ENCODE assay signal across 15 cellular contexts in genomic region chr6:74510878-74511277, GRCh38.
"Had no signal": no experiment of that assay in that cellular context is flagged by ENCODE, and none has a peak within 500 bp of the region (broad histone marks: within the 10 kb centered on the region; RNA-seq: fewer than 3 reads in every experiment).

No MANE protein-coding gene starts in this region.

- H3K4me1 Mint-ChIP-seq: natural killer cell; stimulated activated naive B cell treated with anti-CD40 and anti-IgM and Interleukin-4, amounts not matched to agents 10 μg/mL and 1 μg/mL and 100 μg/mL, for 72 hours had no signal

- H3K27ac Mint-ChIP-seq: natural killer cell; stimulated activated naive B cell treated with anti-CD40 and anti-IgM and Interleukin-4, amounts not matched to agents 10 μg/mL and 1 μg/mL and 100 μg/mL, for 72 hours had no signal

- H3K4me3 Mint-ChIP-seq: natural killer cell; stimulated activated naive B cell treated with anti-CD40 and anti-IgM and Interleukin-4, amounts not matched to agents 10 μg/mL and 1 μg/mL and 100 μg/mL, for 72 hours had no signal

- H3K36me3 Mint-ChIP-seq: stimulated activated naive B cell treated with anti-CD40 and anti-IgM and Interleukin-4, amounts not matched to agents 10 μg/mL and 1 μg/mL and 100 μg/mL, for 72 hours had no signal

- ATAC-seq: natural killer cell; stimulated activated naive B cell treated with anti-CD40 and anti-IgM and Interleukin-4, amounts not matched to agents 10 μg/mL and 1 μg/mL and 100 μg/mL, for 72 hours had no signal

- DNase-seq: activated CD4-positive, CD25-positive, alpha-beta regulatory T cell treated with anti-CD3 and anti-CD28 coated beads, Interleukin-2, amount 50 U/mL, for 72 hours; activated naive CD4-positive, alpha-beta T cell treated with Interleukin-2 at 50 U/mL for 16 hours; caudate nucleus; cortex of kidney; effector CD8-positive, alpha-beta T cell; hypothalamus; mesendoderm; natural killer cell; posterior cingulate gyrus; retina; stimulated activated CD4-positive, alpha-beta T cell treated with anti-CD3 and anti-CD28 coated beads, Interleukin-4, amount 100 ng/mL, for 1 hour; stimulated activated naive B cell treated with anti-CD40 and anti-IgM and Interleukin-4, amounts not matched to agents 10 μg/mL and 1 μg/mL and 100 μg/mL, for 72 hours; thyroid gland; uterus had no signal

- H3K4me1 ChIP-seq: thyroid gland, uterus had no signal

- H3K4me3 ChIP-seq: thyroid gland, uterus had no signal

- H3K27me3 Mint-ChIP-seq: stimulated activated naive B cell treated with anti-CD40 and anti-IgM and Interleukin-4, amounts not matched to agents 10 μg/mL and 1 μg/mL and 100 μg/mL, for 72 hours had no signal

- H3K27me3 ChIP-seq: neutrophil, thyroid gland, uterus had no signal

- H3K27ac ChIP-seq: neutrophil, thyroid gland, uterus had no signal
